Comparison of ENCODE assay signal across 8 cellular contexts in genomic region chr13:40982772-40983171, GRCh38. TPM values are rescaled to one million over a fixed set of nuclear protein-coding genes. Genes with fewer than 3 reads are reported as not detected.
DNase-seq lines count a peak whose midpoint lies in the region; ATAC-seq and TF ChIP-seq lines count a peak whose summit lies in the region.

No MANE protein-coding gene starts in this region.

- TF ChIP-seq CTCF in HFFc6 (IDR thresholded peaks at IDR 0.05), result no peak

- peak overlapping the region; percentile 98 for H3K27ac Mint-ChIP-seq in T-helper 17 cell
- peak overlapping the region; percentile 94 to 99 (median 96) for H3K27ac Mint-ChIP-seq in naive thymus-derived CD8-positive, alpha-beta T cell
- H3K27ac Mint-ChIP-seq in HFFc6, result no peak overlapping the region

- H3K9me3 Mint-ChIP-seq in naive thymus-derived CD8-positive, alpha-beta T cell, result no peaks in the 10 kb centered on the region
- no peaks in the 10 kb centered on the region for H3K9me3 Mint-ChIP-seq in HFFc6

- H3K27me3 Mint-ChIP-seq in T-helper 17 cell (no peaks in the 10 kb centered on the region), HFFc6 (ENCODE audit: insufficient read depth) (no peaks in the 10 kb centered on the region)
- no peaks in the 10 kb centered on the region for H3K27me3 Mint-ChIP-seq in naive thymus-derived CD8-positive, alpha-beta T cell

- H3K4me1 Mint-ChIP-seq in T-helper 17 cell (peaks cover 52% of the 10 kb centered on the region), HFFc6 (ENCODE audit: low read depth) (peaks cover 47% of the 10 kb centered on the region)
- H3K4me1 Mint-ChIP-seq in naive thymus-derived CD8-positive, alpha-beta T cell, result peaks cover 29 to 79% (median 59%) of the 10 kb centered on the region in 4 donors

- H3K4me3 Mint-ChIP-seq in T-helper 17 cell, result peak overlapping the region; percentile 97
- peak overlapping the region; percentile 84 to 99 (median 92) for H3K4me3 Mint-ChIP-seq in naive thymus-derived CD8-positive, alpha-beta T cell
- H3K4me3 Mint-ChIP-seq in HFFc6, result no peak overlapping the region

- POLR2A ChIA-PET in naive thymus-derived CD8-positive, alpha-beta T cell (lab: Charles Lee), result interaction anchor here (1.8 to 1.9 kb wide), 2 partner anchors 36 to 78 kb away, joined by 5 to 9 read pairs; partner anchors contain the start of genes ELF1 and WBP4

- peak; percentile 54 for ATAC-seq in HG03139 (IDR thresholded peaks at IDR 0.05; ENCODE audit: unreplicated experiment)
- ATAC-seq in T-helper 17 cell, result peak; percentile 71
- ATAC-seq in naive thymus-derived CD8-positive, alpha-beta T cell, result peak; percentile 71 to 76

- no peaks in the 10 kb centered on the region for H3K9me3 ChIP-seq in T-helper 17 cell (ENCODE audit: control insufficient read depth, low read length, poor library complexity, severe bottlenecking)

- peak; percentile 61 for DNase-seq in stimulated activated CD4-positive, alpha-beta T cell treated with anti-CD3 and anti-CD28 coated beads, Interleukin-15, amount 100 ng/mL, for 24 hours
- DNase-seq in stimulated activated CD4-positive, alpha-beta T cell treated with anti-CD3 and anti-CD28 coated beads, Interleukin-12 subunit alpha, Interleukin-12 subunit beta, amount 100 ng/mL, for 4 hours, result no peak
- DNase-seq in T-helper 17 cell (no peak), dermis microvascular lymphatic vessel endothelial cell (ENCODE audit: low read depth in 2 of 2) (peak; percentile 97), NCI-H1048 (lab: John Stamatoyannopoulos, UW) (no peak), HFFc6 (no peak)
- DNase-seq in naive thymus-derived CD8-positive, alpha-beta T cell, result peak in 9 of 10 donors; percentile 40 to 87 (median 68)

- H3K36me3 Mint-ChIP-seq in T-helper 17 cell (ENCODE audit: low read depth) (peaks cover 4% of the 10 kb centered on the region), HFFc6 (ENCODE audit: low read depth) (no peaks in the 10 kb centered on the region)
- H3K36me3 Mint-ChIP-seq in naive thymus-derived CD8-positive, alpha-beta T cell, result peaks cover 7 to 23% (median 10%) of the 10 kb centered on the region in 3 donors

RNA-seq across cellular contexts. Expression of gene ELF1, which starts 36.3 kb away (rescaled TPM):
- total RNA-seq in T-helper 17 cell (100 to 1,000 TPM; 197 to 232 TPM), dermis microvascular lymphatic vessel endothelial cell (71.9 and 106 TPM in 2 replicates)
- 100 to 1,000 TPM; 184 to 200 TPM for total RNA-seq in naive thymus-derived CD8-positive, alpha-beta T cell
- polyA plus RNA-seq in naive thymus-derived CD8-positive, alpha-beta T cell, result 100 to 1,000 TPM; 127 to 155 (median 130) TPM
- total RNA-seq in HFFc6 (2021; fragmentation: NEBNext Ultra II Directional; extraction: Animal tissue kit (Norgen Biotek cat#: 25700)), result 10 to 100 TPM; 25.5 to 37.7 (median 33.4) TPM

Comparison
In these comparisons a context has a peak if more than half of its experiments do, and no peak if none do; other contexts are left out.
1. DNase-seq: peak in stimulated activated CD4-positive, alpha-beta T cell treated with anti-CD3 and anti-CD28 coated beads, Interleukin-15, amount 100 ng/mL, for 24 hours (single experiment), dermis microvascular lymphatic vessel endothelial cell (2 of 2) and naive thymus-derived CD8-positive, alpha-beta T cell (9 of 10); none in stimulated activated CD4-positive, alpha-beta T cell treated with anti-CD3 and anti-CD28 coated beads, Interleukin-12 subunit alpha, Interleukin-12 subunit beta, amount 100 ng/mL, for 4 hours (single experiment), T-helper 17 cell (0 of 3), NCI-H1048 (single experiment) and HFFc6 (single experiment).
2. Peak in every context shown above with its lines, with median percentiles within 50 percentile points of each other: ATAC-seq.